Comparison of ENCODE assay signal across 24 cellular contexts in genomic region chr9:110949081-110949480, GRCh38.
"Had no signal": no experiment of that assay in that cellular context is flagged by ENCODE, and none has a peak within 500 bp of the region (broad histone marks: within the 10 kb centered on the region; RNA-seq: fewer than 3 reads in every experiment).

No MANE protein-coding gene starts in this region.

- DNase-seq: activated CD4-positive, alpha-beta T cell treated with anti-CD3 and anti-CD28 coated beads, Interleukin-2, amount 50 U/mL, for 1 hour; activated CD4-positive, CD25-positive, alpha-beta regulatory T cell treated with anti-CD3 and anti-CD28 coated beads, Interleukin-2, amount 50 U/mL, for 72 hours; activated CD8-positive, alpha-beta T cell treated with anti-CD3 and anti-CD28 coated beads for 36 hours; activated gamma-delta T cell treated with Interleukin-2 at 50 U/mL for 16 hours; activated naive CD4-positive, alpha-beta T cell treated with anti-CD3 and anti-CD28 coated beads, Interleukin-2, amount 50 U/mL, for 16 hours; activated T-cell treated with anti-CD3 and anti-CD28 coated beads, Interleukin-2, amount 50 U/mL, for 4 hours; colonic mucosa; heart left ventricle; left lung; lower lobe of right lung; mesendoderm; natural killer cell; occipital lobe; stimulated activated CD4-positive, alpha-beta T cell treated with anti-CD3 and anti-CD28 coated beads, Interleukin-15, amount 100 ng/mL, for 24 hours; stimulated activated CD4-positive, alpha-beta T cell treated with anti-CD3 and anti-CD28 coated beads, Interleukin-2, amount 100 ng/mL, for 24 hours; stimulated activated naive B cell treated with anti-CD40 and anti-IgM and Interleukin-4, amounts not matched to agents 10 μg/mL and 1 μg/mL and 100 μg/mL, for 72 hours; stomach; T-helper 2 cell; thyroid gland; upper lobe of left lung had no signal

- H3K4me3 Mint-ChIP-seq: activated CD8-positive, alpha-beta T cell treated with anti-CD3 and anti-CD28 coated beads for 36 hours; activated T-cell treated with anti-CD3 and anti-CD28 coated beads, Interleukin-2, amount 50 U/mL, for 4 hours; activated T-helper 17 cell treated with anti-CD3 and anti-CD28 coated beads, Interleukin-2, amount 50 U/mL, for 72 hours; central memory CD8-positive, alpha-beta T cell; natural killer cell; neural progenitor cell; stimulated activated naive B cell treated with anti-CD40 and anti-IgM and Interleukin-4, amounts not matched to agents 10 μg/mL and 1 μg/mL and 100 μg/mL, for 72 hours had no signal

- H3K27me3 Mint-ChIP-seq: activated CD8-positive, alpha-beta T cell treated with anti-CD3 and anti-CD28 coated beads for 36 hours; activated T-helper 17 cell treated with anti-CD3 and anti-CD28 coated beads, Interleukin-2, amount 50 U/mL, for 72 hours; central memory CD8-positive, alpha-beta T cell had no signal

- H3K27ac Mint-ChIP-seq: activated CD8-positive, alpha-beta T cell treated with anti-CD3 and anti-CD28 coated beads for 36 hours; activated T-helper 17 cell treated with anti-CD3 and anti-CD28 coated beads, Interleukin-2, amount 50 U/mL, for 72 hours; natural killer cell; neural progenitor cell; stimulated activated naive B cell treated with anti-CD40 and anti-IgM and Interleukin-4, amounts not matched to agents 10 μg/mL and 1 μg/mL and 100 μg/mL, for 72 hours had no signal

- H3K27me3 ChIP-seq: colonic mucosa, neural progenitor cell, right atrium auricular region, stomach, thyroid gland, upper lobe of left lung had no signal

- H3K4me2 ChIP-seq: neural progenitor cell had no signal

- ATAC-seq: activated CD8-positive, alpha-beta T cell treated with anti-CD3 and anti-CD28 coated beads for 36 hours; activated T-cell treated with anti-CD3 and anti-CD28 coated beads, Interleukin-2, amount 50 U/mL, for 4 hours; activated T-helper 17 cell treated with anti-CD3 and anti-CD28 coated beads, Interleukin-2, amount 50 U/mL, for 72 hours; heart left ventricle; left lung; lower lobe of right lung; natural killer cell; stimulated activated naive B cell treated with anti-CD40 and anti-IgM and Interleukin-4, amounts not matched to agents 10 μg/mL and 1 μg/mL and 100 μg/mL, for 72 hours had no signal

- H2AFZ ChIP-seq: neural progenitor cell had no signal

- H3K4me1 Mint-ChIP-seq: activated T-helper 17 cell treated with anti-CD3 and anti-CD28 coated beads, Interleukin-2, amount 50 U/mL, for 72 hours; central memory CD8-positive, alpha-beta T cell; neural progenitor cell had no signal

- H3K9me3 ChIP-seq: colonic mucosa, left lung, stomach, thyroid gland had no signal

- H3K9ac ChIP-seq: neural progenitor cell had no signal

- H3K4me3 ChIP-seq: colonic mucosa, heart left ventricle, left lung, lower lobe of right lung, neural progenitor cell, right atrium auricular region, stomach, thyroid gland, upper lobe of left lung had no signal

- H3K4me1 ChIP-seq: colonic mucosa, left lung, right atrium auricular region, upper lobe of left lung had no signal

- H3K27ac ChIP-seq: colonic mucosa, heart left ventricle, left lung, lower lobe of right lung, neural progenitor cell, right atrium auricular region, stomach, thyroid gland, upper lobe of left lung had no signal

- H3K36me3 ChIP-seq: colonic mucosa, heart left ventricle, left lung, lower lobe of right lung, neural progenitor cell, right atrium auricular region, stomach, thyroid gland, upper lobe of left lung had no signal
